8 cellular contexts compared by ENCODE assay signal in the genomic region with DNA sequence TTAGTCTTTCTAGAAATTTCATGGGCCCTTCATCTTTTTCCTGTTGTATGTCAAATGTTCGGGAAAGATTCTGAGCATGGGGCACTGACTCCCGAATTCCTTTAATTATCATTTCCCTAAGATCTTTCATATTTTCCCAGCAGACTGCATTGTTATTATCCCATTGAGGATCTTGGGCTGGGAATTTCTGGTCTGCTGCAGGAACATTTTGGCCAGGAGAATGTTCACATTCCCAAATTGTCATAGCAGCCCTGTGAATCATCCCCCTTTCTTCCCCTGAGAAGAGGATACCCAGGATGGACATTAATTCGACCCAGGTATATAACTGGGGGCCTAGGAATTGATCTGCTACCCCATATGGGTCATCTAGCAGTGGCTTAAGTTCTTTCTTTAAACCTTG.
"Had no signal": no experiment of that assay in that cellular context is flagged by ENCODE, and none has a peak within 500 bp of the region (broad histone marks: within the 10 kb centered on the region; RNA-seq: fewer than 3 reads in every experiment).

No MANE protein-coding gene starts in this region.

- H3K27ac ChIP-seq: body of pancreas, foreskin keratinocyte, pancreas had no signal

- ATAC-seq: activated CD4-positive, CD25-positive, alpha-beta regulatory T cell treated with anti-CD3 and anti-CD28 coated beads, Interleukin-2, amount 50 U/mL, for 24 hours; body of pancreas; left colon had no signal

- H3K9me3 ChIP-seq: pancreas had no signal

- H3K4me1 ChIP-seq: body of pancreas, pancreas had no signal

- H3K4me3 ChIP-seq: body of pancreas, pancreas, skin epidermis had no signal

- DNase-seq: activated naive CD4-positive, alpha-beta T cell treated with anti-CD3 and anti-CD28 coated beads, Interleukin-2, amount 50 U/mL, for 16 hours; body of pancreas; foreskin keratinocyte; left colon; pancreas; retina had no signal

- H3K27me3 ChIP-seq: body of pancreas, foreskin keratinocyte, pancreas had no signal

- H3K36me3 ChIP-seq: pancreas had no signal
